1 cellular context compared by ENCODE assay signal in the genomic region with DNA sequence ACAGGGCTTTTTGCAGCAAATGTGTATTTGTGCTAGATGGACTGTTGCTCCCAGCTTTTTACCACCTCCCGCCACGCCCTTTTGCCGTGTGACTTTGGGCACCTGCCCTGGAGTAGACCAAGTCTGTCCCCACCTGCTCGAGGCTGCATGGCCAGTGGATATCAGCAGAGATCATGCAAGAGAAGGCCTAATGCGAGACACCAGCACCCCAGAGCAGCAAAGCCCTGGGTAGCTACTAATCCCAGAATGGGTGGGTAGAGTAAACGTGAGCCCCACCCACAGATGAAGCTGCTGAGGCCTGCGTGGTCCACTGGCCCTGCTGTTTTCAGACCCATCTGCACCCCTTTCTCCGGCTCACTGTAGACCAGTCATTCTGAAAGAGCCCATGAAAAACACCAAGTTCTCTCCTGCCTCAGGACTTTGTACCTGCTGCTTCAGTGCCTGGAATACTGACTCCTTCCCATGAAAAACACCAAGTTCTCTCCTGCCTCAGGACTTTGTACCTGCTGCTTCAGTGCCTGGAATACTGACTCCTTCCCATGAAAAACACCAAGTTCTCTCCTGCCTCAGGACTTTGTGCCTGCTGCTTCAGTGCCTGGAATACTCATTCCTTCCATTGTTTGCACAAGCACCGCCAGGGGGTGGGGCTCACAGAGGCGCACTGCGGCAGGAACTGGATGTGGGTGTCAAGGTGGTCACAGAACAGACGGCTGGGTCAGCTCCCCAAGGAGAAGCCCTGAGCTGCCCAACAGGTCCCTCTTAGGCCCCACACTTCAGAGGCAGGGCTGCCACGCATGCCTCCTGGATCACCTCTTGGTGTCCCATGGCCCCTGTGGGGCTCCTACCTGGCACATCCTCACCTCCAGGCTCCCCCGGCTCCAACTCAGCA.
TF ChIP-seq lines count a peak whose summit lies in the region.

No MANE protein-coding gene starts in this region.

TF ChIP-seq in liver, 16 proteins besides CTCF, POLR2A, EP300 and RAD21 (continued from another document):
- peak; percentile 91 for TF ChIP-seq SP1 (IDR thresholded peaks at IDR 0.05)
- peak; percentile 78 to 82 for TF ChIP-seq HNF4A (conservative IDR thresholded peaks at IDR 0.05)
- TF ChIP-seq JUND (IDR thresholded peaks at IDR 0.05), result peak; percentile 88 to 92
- peak in 1 of 2 donors; percentile 79 for TF ChIP-seq EGR1 (IDR thresholded peaks at IDR 0.05; ENCODE audit: low read depth in 2 of 2)
- TF ChIP-seq HNF4G (IDR thresholded peaks at IDR 0.05), result no peak
- no peak for TF ChIP-seq NR2F2 (IDR thresholded peaks at IDR 0.05)
